In genomic region chr1:37338658-37339057, GRCh38 we compare ENCODE assay signal across 21 cellular contexts.
DNase-seq lines count a peak whose midpoint lies in the region; ATAC-seq, FAIRE-seq and TF ChIP-seq lines count a peak whose summit lies in the region.
"Had no signal": no experiment of that assay in that cellular context is flagged by ENCODE, and none has a peak within 500 bp of the region (broad histone marks: within the 10 kb centered on the region; RNA-seq: fewer than 3 reads in every experiment).

No MANE protein-coding gene starts in this region.

- H3K36me3 ChIP-seq in small intestine (ENCODE audit: control insufficient read depth in 2 of 2, insufficient read depth in 2 of 2, low read length in 2 of 2) = no peaks in the 10 kb centered on the region
- H3K36me3 ChIP-seq: BE2C, cardiac muscle cell, esophagus squamous epithelium, WERI-Rb-1 had no signal

- intact Hi-C loops in dorsolateral prefrontal cortex (cut with DNase I) = loop anchor here in 1 of 2 donors (10.0 kb wide), 1 partner anchor 274 kb away; no protein-coding TSS in a partner anchor

- H3K4me3 ChIP-seq in dorsolateral prefrontal cortex = no peak overlapping the region
- no peak overlapping the region for H3K4me3 ChIP-seq in small intestine (ENCODE audit: low read depth in 1 of 2, low read length in 2 of 2)
- H3K4me3 ChIP-seq: cardiac muscle cell, esophagus squamous epithelium had no signal

- no peaks in the 10 kb centered on the region for H3K9me3 ChIP-seq in small intestine (ENCODE audit: control insufficient read depth, low read depth)
- H3K9me3 ChIP-seq: BE2C had no signal

- DNase-seq in DMS53 (lab: John Stamatoyannopoulos, UW) (peak; percentile 33), DMS53 treated with DMSO at 0.1 percent for 48 hours (lab: John Stamatoyannopoulos, UW; ENCODE audit: unreplicated experiment) (no peak), NCI-H446 (lab: John Stamatoyannopoulos, UW) (peak; percentile 59 to 87), dorsolateral prefrontal cortex (peak in 9 of 10 donors; percentile 35 to 79 (median 66)), substantia nigra (lab: John Stamatoyannopoulos, UW) (peak in 47 of 49 donors; percentile 7 to 81 (median 48)), small intestine (no peak)
- DNase-seq in central memory CD4-positive, alpha-beta T cell = no peak
- DNase-seq: activated CD8-positive, alpha-beta T cell treated with anti-CD3 and anti-CD28 coated beads, Interleukin-2, amount 10 ng/mL, durations not matched to agents 7 days and 5 days; BE2C; effector CD4-positive, alpha-beta T cell; esophagus squamous epithelium; NCI-H187; stimulated activated CD4-positive, alpha-beta T cell treated with anti-CD3 and anti-CD28 coated beads, Interleukin-15, amount 100 ng/mL, for 24 hours; stimulated activated naive B cell treated with anti-CD40 and anti-IgM and Interleukin-4, amounts not matched to agents 10 μg/mL and 1 μg/mL and 100 μg/mL, for 72 hours; trophoblast cell; WERI-Rb-1 had no signal

- H3K27me3 ChIP-seq in dorsolateral prefrontal cortex (no peaks in the 10 kb centered on the region), small intestine (ENCODE audit: control insufficient read depth in 2 of 2, insufficient read depth in 2 of 2, low read length in 2 of 2) (no peaks in the 10 kb centered on the region)
- H3K27me3 ChIP-seq: BE2C, cardiac muscle cell had no signal

- peak overlapping the region in 30 of 59 donors; percentile 11 to 76 (median 44) for H3K27ac ChIP-seq in dorsolateral prefrontal cortex
- no peak overlapping the region for H3K27ac ChIP-seq in substantia nigra (ENCODE audit: low read depth, low read length, poor library complexity, severe bottlenecking)
- H3K27ac ChIP-seq in small intestine (ENCODE audit: low read depth in 1 of 2, low read length in 1 of 2) = no peak overlapping the region
- H3K27ac ChIP-seq: 22Rv1, cardiac muscle cell, esophagus squamous epithelium, WERI-Rb-1 had no signal

- no peaks in the 10 kb centered on the region for H3K4me1 ChIP-seq in small intestine (ENCODE audit: control insufficient read depth in 2 of 2, insufficient read depth in 1 of 2, low read depth in 1 of 2, low read length in 1 of 2)
- H3K4me1 ChIP-seq: BE2C, esophagus squamous epithelium had no signal

- FAIRE-seq in small intestine (lab: Jason Lieb, UNC) = no peak
- FAIRE-seq: GM18507, keratinocyte had no signal

- no peak for ATAC-seq in GM18867 (IDR thresholded peaks at IDR 0.05; ENCODE audit: unreplicated experiment)
- ATAC-seq: activated CD8-positive, alpha-beta T cell treated with anti-CD3 and anti-CD28 coated beads, Interleukin-2, amount 10 ng/mL, durations not matched to agents 7 days and 5 days; stimulated activated naive B cell treated with anti-CD40 and anti-IgM and Interleukin-4, amounts not matched to agents 10 μg/mL and 1 μg/mL and 100 μg/mL, for 72 hours had no signal

- 77 to 86% (median 85%) methylated on average over 2 of the region's 2 CpGs for WGBS in small intestine, 3 donors

- peak in 7 of 56 donors; percentile 8 to 40 (median 18) for TF ChIP-seq CTCF in dorsolateral prefrontal cortex (IDR thresholded peaks at IDR 0.05 in 54 of 56, conservative IDR thresholded peaks at IDR 0.05 in 2 of 56; ENCODE audit: low read depth in 1 of 56, partially characterized antibody in 56 of 56)

Comparison
In these comparisons a context has a peak if more than half of its experiments do, and no peak if none do; other contexts are left out.
1. DNase-seq: peak in DMS53 (single experiment), NCI-H446 (2 of 2), dorsolateral prefrontal cortex (9 of 10) and substantia nigra (47 of 49); none in DMS53 treated with DMSO at 0.1 percent for 48 hours (single experiment), small intestine (single experiment) and central memory CD4-positive, alpha-beta T cell (single experiment).
2. H3K27ac ChIP-seq: peak in dorsolateral prefrontal cortex (30 of 59); none in substantia nigra (single experiment) and small intestine (0 of 2).